ENCODE assay signal across 1 cellular context in genomic region chr2:38077431-38077769, GRCh38.
TF ChIP-seq lines count a peak whose summit lies in the region.

No MANE protein-coding gene starts in this region.

TF ChIP-seq in HepG2, 621 proteins besides CTCF, POLR2A, EP300 and RAD21 (continued from another document):
- TF ChIP-seq ZNF276 (CRISPR knock-in tag; IDR thresholded peaks at IDR 0.05; ENCODE audit: low read depth) (no peak), TIGD3 (CRISPR knock-in tag; IDR thresholded peaks at IDR 0.05; ENCODE audit: borderline replicate concordance) (no peak)
TF ChIP-seq in HepG2: peak in this region for 13.
